Comparison of ENCODE assay signal across 1 cellular context in the genomic region with DNA sequence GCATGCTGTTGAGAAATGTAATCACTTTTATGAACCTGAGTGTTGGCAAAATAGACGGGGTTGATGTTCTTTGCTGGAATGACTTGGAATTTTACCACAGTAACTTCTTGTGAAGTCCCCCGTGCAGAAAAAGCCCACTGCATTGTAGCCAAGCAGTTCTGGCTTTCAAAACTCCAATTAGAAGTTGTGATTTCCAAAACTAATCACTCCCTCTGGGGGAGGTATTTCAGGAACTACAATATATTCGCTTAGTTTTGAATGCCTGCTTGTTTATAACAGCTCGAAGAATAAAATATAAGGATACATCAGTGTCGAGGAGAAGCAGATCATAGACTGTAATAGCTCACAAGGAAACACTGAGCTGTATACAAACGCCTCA.
TF ChIP-seq lines count a peak whose summit lies in the region.

No MANE protein-coding gene starts in this region.

TF ChIP-seq in GM23338, 12 proteins besides CTCF, POLR2A, EP300 and RAD21 (continued from another document):
- TF ChIP-seq JUNB (IDR thresholded peaks at IDR 0.05; ENCODE audit: unreplicated experiment) (no peak), CREB1 (CRISPR knock-in tag; IDR thresholded peaks at IDR 0.05; ENCODE audit: low read depth) (no peak), EZH2phosphoT487 (IDR thresholded peaks at IDR 0.05; ENCODE audit: unreplicated experiment) (no peak), EZH2 (IDR thresholded peaks at IDR 0.05; ENCODE audit: low read depth, unreplicated experiment) (no peak), POLR2AphosphoS5 (IDR thresholded peaks at IDR 0.05; ENCODE audit: low read depth) (no peak), NANOG (IDR thresholded peaks at IDR 0.05; ENCODE audit: borderline replicate concordance) (no peak)
- TF ChIP-seq, protein P1, sequence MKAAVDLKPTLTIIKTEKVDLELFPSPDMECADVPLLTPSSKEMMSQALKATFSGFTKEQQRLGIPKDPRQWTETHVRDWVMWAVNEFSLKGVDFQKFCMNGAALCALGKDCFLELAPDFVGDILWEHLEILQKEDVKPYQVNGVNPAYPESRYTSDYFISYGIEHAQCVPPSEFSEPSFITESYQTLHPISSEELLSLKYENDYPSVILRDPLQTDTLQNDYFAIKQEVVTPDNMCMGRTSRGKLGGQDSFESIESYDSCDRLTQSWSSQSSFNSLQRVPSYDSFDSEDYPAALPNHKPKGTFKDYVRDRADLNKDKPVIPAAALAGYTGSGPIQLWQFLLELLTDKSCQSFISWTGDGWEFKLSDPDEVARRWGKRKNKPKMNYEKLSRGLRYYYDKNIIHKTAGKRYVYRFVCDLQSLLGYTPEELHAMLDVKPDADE (IDR thresholded peaks at IDR 0.05) = no peak
- TF ChIP-seq, protein P2, sequence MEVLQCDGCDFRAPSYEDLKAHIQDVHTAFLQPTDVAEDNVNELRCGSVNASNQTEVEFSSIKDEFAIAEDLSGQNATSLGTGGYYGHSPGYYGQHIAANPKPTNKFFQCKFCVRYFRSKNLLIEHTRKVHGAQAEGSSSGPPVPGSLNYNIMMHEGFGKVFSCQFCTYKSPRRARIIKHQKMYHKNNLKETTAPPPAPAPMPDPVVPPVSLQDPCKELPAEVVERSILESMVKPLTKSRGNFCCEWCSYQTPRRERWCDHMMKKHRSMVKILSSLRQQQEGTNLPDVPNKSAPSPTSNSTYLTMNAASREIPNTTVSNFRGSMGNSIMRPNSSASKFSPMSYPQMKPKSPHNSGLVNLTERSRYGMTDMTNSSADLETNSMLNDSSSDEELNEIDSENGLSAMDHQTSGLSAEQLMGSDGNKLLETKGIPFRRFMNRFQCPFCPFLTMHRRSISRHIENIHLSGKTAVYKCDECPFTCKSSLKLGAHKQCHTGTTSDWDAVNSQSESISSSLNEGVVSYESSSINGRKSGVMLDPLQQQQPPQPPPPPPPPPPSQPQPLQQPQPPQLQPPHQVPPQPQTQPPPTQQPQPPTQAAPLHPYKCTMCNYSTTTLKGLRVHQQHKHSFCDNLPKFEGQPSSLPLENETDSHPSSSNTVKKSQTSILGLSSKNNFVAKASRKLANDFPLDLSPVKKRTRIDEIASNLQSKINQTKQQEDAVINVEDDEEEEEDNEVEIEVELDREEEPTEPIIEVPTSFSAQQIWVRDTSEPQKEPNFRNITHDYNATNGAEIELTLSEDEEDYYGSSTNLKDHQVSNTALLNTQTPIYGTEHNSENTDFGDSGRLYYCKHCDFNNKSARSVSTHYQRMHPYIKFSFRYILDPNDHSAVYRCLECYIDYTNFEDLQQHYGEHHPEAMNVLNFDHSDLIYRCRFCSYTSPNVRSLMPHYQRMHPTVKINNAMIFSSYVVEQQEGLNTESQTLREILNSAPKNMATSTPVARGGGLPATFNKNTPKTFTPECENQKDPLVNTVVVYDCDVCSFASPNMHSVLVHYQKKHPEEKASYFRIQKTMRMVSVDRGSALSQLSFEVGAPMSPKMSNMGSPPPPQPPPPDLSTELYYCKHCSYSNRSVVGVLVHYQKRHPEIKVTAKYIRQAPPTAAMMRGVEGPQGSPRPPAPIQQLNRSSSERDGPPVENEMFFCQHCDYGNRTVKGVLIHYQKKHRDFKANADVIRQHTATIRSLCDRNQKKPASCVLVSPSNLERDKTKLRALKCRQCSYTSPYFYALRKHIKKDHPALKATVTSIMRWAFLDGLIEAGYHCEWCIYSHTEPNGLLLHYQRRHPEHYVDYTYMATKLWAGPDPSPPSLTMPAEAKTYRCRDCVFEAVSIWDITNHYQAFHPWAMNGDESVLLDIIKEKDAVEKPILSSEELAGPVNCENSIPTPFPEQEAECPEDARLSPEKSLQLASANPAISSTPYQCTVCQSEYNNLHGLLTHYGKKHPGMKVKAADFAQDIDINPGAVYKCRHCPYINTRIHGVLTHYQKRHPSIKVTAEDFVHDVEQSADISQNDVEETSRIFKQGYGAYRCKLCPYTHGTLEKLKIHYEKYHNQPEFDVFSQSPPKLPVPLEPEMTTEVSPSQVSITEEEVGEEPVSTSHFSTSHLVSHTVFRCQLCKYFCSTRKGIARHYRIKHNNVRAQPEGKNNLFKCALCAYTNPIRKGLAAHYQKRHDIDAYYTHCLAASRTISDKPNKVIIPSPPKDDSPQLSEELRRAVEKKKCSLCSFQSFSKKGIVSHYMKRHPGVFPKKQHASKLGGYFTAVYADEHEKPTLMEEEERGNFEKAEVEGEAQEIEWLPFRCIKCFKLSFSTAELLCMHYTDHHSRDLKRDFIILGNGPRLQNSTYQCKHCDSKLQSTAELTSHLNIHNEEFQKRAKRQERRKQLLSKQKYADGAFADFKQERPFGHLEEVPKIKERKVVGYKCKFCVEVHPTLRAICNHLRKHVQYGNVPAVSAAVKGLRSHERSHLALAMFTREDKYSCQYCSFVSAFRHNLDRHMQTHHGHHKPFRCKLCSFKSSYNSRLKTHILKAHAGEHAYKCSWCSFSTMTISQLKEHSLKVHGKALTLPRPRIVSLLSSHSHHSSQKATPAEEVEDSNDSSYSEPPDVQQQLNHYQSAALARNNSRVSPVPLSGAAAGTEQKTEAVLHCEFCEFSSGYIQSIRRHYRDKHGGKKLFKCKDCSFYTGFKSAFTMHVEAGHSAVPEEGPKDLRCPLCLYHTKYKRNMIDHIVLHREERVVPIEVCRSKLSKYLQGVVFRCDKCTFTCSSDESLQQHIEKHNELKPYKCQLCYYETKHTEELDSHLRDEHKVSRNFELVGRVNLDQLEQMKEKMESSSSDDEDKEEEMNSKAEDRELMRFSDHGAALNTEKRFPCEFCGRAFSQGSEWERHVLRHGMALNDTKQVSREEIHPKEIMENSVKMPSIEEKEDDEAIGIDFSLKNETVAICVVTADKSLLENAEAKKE (CRISPR knock-in tag; IDR thresholded peaks at IDR 0.05) = no peak
